In genomic region chr12:64403708-64404469, GRCh38 we compare ENCODE assay signal across 8 cellular contexts. TPM values are rescaled to one million over a fixed set of nuclear protein-coding genes. Genes with fewer than 3 reads are reported as not detected.
A peak's percentile ranks its signal among the peaks of the same experiment; 100 is the strongest.
DNase-seq lines count a peak whose midpoint lies in the region; ATAC-seq and TF ChIP-seq lines count a peak whose summit lies in the region.

A gene with protein sequence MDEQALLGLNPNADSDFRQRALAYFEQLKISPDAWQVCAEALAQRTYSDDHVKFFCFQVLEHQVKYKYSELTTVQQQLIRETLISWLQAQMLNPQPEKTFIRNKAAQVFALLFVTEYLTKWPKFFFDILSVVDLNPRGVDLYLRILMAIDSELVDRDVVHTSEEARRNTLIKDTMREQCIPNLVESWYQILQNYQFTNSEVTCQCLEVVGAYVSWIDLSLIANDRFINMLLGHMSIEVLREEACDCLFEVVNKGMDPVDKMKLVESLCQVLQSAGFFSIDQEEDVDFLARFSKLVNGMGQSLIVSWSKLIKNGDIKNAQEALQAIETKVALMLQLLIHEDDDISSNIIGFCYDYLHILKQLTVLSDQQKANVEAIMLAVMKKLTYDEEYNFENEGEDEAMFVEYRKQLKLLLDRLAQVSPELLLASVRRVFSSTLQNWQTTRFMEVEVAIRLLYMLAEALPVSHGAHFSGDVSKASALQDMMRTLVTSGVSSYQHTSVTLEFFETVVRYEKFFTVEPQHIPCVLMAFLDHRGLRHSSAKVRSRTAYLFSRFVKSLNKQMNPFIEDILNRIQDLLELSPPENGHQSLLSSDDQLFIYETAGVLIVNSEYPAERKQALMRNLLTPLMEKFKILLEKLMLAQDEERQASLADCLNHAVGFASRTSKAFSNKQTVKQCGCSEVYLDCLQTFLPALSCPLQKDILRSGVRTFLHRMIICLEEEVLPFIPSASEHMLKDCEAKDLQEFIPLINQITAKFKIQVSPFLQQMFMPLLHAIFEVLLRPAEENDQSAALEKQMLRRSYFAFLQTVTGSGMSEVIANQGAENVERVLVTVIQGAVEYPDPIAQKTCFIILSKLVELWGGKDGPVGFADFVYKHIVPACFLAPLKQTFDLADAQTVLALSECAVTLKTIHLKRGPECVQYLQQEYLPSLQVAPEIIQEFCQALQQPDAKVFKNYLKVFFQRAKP (plus strand): TSS chr12:64404392. CDS start chr12:64410036, 5,644 bp downstream.

- H2AFZ ChIP-seq in fibroblast of lung (ENCODE audit: low read length): peak within 1 kb of the TSS; percentile 73

- peak within 1 kb of the TSS; percentile 99 for H3K27ac ChIP-seq in fibroblast of lung (ENCODE audit: insufficient read depth, low read length)
- H3K27ac ChIP-seq in naive thymus-derived CD4-positive, alpha-beta T cell (ENCODE audit: low read depth, low read length): peak within 1 kb of the TSS; percentile 82

- peak; percentile 90 for ATAC-seq in activated T-helper 17 cell treated with anti-CD3 and anti-CD28 coated beads, Interleukin-2, amount 50 U/mL, for 72 hours (replicated peaks)
- peak; percentile 97 for ATAC-seq in naive thymus-derived CD4-positive, alpha-beta T cell

- no peaks in the 10 kb centered on the region for H4K20me1 ChIP-seq in fibroblast of lung (ENCODE audit: control insufficient read depth, extremely low read depth, insufficient read depth, low read length)

- H3K27me3 ChIP-seq in fibroblast of lung (ENCODE audit: control insufficient read depth, insufficient read depth, low read length): no peaks in the 10 kb centered on the region
- H3K27me3 ChIP-seq in naive thymus-derived CD4-positive, alpha-beta T cell (ENCODE audit: control insufficient read depth in 2 of 2, insufficient read depth in 2 of 2, low read length in 2 of 2): no peaks in the 10 kb centered on the region

- DNase-seq in EH (ENCODE audit: low read depth): peak; percentile 98
- DNase-seq in GOT3 (lab: John Stamatoyannopoulos, UW): peak; percentile 100
- DNase-seq in LHCN-M2 (ENCODE audit: low read depth): peak; percentile 97
- DNase-seq in RPMI7951 (ENCODE audit: low read depth): peak; percentile 95
- DNase-seq in fibroblast of lung (ENCODE audit: low read depth in 2 of 2): peak; percentile 97 to 98
- peak; percentile 85 to 94 (median 92) for DNase-seq in naive thymus-derived CD4-positive, alpha-beta T cell
- DNase-seq in stimulated activated naive CD4-positive, alpha-beta T cell (lab: John Stamatoyannopoulos, UW): peak; percentile 79 to 90 (median 87)

- H3K36me3 Mint-ChIP-seq in activated T-helper 17 cell treated with anti-CD3 and anti-CD28 coated beads, Interleukin-2, amount 50 U/mL, for 72 hours (ENCODE audit: low read depth): peaks cover 12% of the 10 kb centered on the region
- peaks cover 0 to 1% (median 0%) of the 10 kb centered on the region in 5 donors for H3K36me3 Mint-ChIP-seq in naive thymus-derived CD4-positive, alpha-beta T cell

- no peaks in the 10 kb centered on the region for H3K9me3 Mint-ChIP-seq in activated T-helper 17 cell treated with anti-CD3 and anti-CD28 coated beads, Interleukin-2, amount 50 U/mL, for 72 hours
- no peaks in the 10 kb centered on the region for H3K9me3 Mint-ChIP-seq in naive thymus-derived CD4-positive, alpha-beta T cell

- H3K27ac Mint-ChIP-seq in activated T-helper 17 cell treated with anti-CD3 and anti-CD28 coated beads, Interleukin-2, amount 50 U/mL, for 72 hours: peak within 1 kb of the TSS; percentile 91
- peak within 1 kb of the TSS; percentile 84 to 98 (median 95) for H3K27ac Mint-ChIP-seq in naive thymus-derived CD4-positive, alpha-beta T cell

- H3K4me3 Mint-ChIP-seq in activated T-helper 17 cell treated with anti-CD3 and anti-CD28 coated beads, Interleukin-2, amount 50 U/mL, for 72 hours: peak within 1 kb of the TSS; percentile 90
- H3K4me3 Mint-ChIP-seq in naive thymus-derived CD4-positive, alpha-beta T cell: peak within 1 kb of the TSS; percentile 90 to 99 (median 96)

- H3K4me3 ChIP-seq in fibroblast of lung (replicated peaks in 1 of 4; ENCODE audit: control extremely low read depth in 1 of 4, insufficient read depth in 1 of 4, low read depth in 3 of 4, low read length in 4 of 4): peak within 1 kb of the TSS; percentile 61 to 98 (median 92)
- peak within 1 kb of the TSS; percentile 81 for H3K4me3 ChIP-seq in naive thymus-derived CD4-positive, alpha-beta T cell (ENCODE audit: low read length)

- H3K4me2 ChIP-seq in fibroblast of lung (ENCODE audit: extremely low read depth, insufficient read depth, low read length): peak within 1 kb of the TSS; percentile 76

- intact Hi-C loops in naive thymus-derived CD4-positive, alpha-beta T cell (cut with micrococcal nuclease): loop anchor here (1.0 to 10.0 kb wide), 15 partner anchors 14 to 1901 kb away; partner anchors contain the start of genes KICS2 (in 2 of the 2), LEMD3 (in 2 of the 2), LLPH (in 2 of the 2) and TBK1 (in 2 of the 2)

- POLR2A ChIA-PET in naive thymus-derived CD4-positive, alpha-beta T cell (lab: Charles Lee): interaction anchor here (0.5 to 2.7 kb wide), 9 partner anchors 14 to 623 kb away, joined by 3 to 7 read pairs (median 3); partner anchors contain the start of gene KICS2

- H3K9ac ChIP-seq in fibroblast of lung (ENCODE audit: insufficient read depth, low read length): peak within 1 kb of the TSS; percentile 98

- peaks cover 10% of the 10 kb centered on the region for H3K4me1 Mint-ChIP-seq in activated T-helper 17 cell treated with anti-CD3 and anti-CD28 coated beads, Interleukin-2, amount 50 U/mL, for 72 hours
- peaks cover 8 to 41% (median 25%) of the 10 kb centered on the region in 7 donors for H3K4me1 Mint-ChIP-seq in naive thymus-derived CD4-positive, alpha-beta T cell

- no peaks in the 10 kb centered on the region for H3K9me3 ChIP-seq in fibroblast of lung (ENCODE audit: control insufficient read depth, insufficient read depth, low read depth, low read length)
- no peaks in the 10 kb centered on the region for H3K9me3 ChIP-seq in naive thymus-derived CD4-positive, alpha-beta T cell (ENCODE audit: control insufficient read depth in 2 of 3, low read length in 3 of 3)

- TF ChIP-seq CTCF in fibroblast of lung (conservative IDR thresholded peaks at IDR 0.05 in 1 of 2, IDR thresholded peaks at IDR 0.05 in 1 of 2; ENCODE audit: low read depth in 1 of 2, low read length in 2 of 2): no peak

- peaks cover 2% of the 10 kb centered on the region for H3K4me1 ChIP-seq in fibroblast of lung (ENCODE audit: control insufficient read depth, extremely low read depth, insufficient read depth, low read length)
- H3K4me1 ChIP-seq in naive thymus-derived CD4-positive, alpha-beta T cell (ENCODE audit: control insufficient read depth in 2 of 2, insufficient read depth in 2 of 2, low read length in 2 of 2): peaks cover 0 to 8% of the 10 kb centered on the region in 2 donors

- CTCF ChIA-PET in naive thymus-derived CD4-positive, alpha-beta T cell (lab: Charles Lee): interaction anchor here (0.8 to 1.3 kb wide), 3 partner anchors 19 to 394 kb away, joined by 3 read pairs; no protein-coding TSS in a partner anchor

- no peaks in the 10 kb centered on the region for H3K36me3 ChIP-seq in fibroblast of lung (ENCODE audit: control insufficient read depth, insufficient read depth, low read length)
- H3K36me3 ChIP-seq in naive thymus-derived CD4-positive, alpha-beta T cell (ENCODE audit: control insufficient read depth in 2 of 3, insufficient read depth in 3 of 3, low read length in 3 of 3): peaks cover 0 to 6% (median 0%) of the 10 kb centered on the region in 3 experiments

- H3K27me3 Mint-ChIP-seq in activated T-helper 17 cell treated with anti-CD3 and anti-CD28 coated beads, Interleukin-2, amount 50 U/mL, for 72 hours: no peaks in the 10 kb centered on the region
- no peaks in the 10 kb centered on the region for H3K27me3 Mint-ChIP-seq in naive thymus-derived CD4-positive, alpha-beta T cell

- H3K79me2 ChIP-seq in fibroblast of lung (ENCODE audit: control insufficient read depth, insufficient read depth, low read length): peaks cover 38% of the 10 kb centered on the region

RNA-seq across cellular contexts. Expression of the gene that starts here (rescaled TPM):
- total RNA-seq in LHCN-M2 (2014; rRNA removed): 72.3 and 72.8 TPM in 2 replicates
- 19.4 TPM for polyA plus RNA-seq in LHCN-M2 (2012)
- 63.8 and 74.0 TPM in 2 replicates for total RNA-seq in RPMI7951 (2014; rRNA removed; shearing (Covaris generic))
- 100 to 1,000 TPM in 1 of 2 donors, 10 to 100 TPM in 1; 72.7 to 131 TPM for total RNA-seq in activated T-helper 17 cell treated with anti-CD3 and anti-CD28 coated beads, Interleukin-2, amount 50 U/mL, for 72 hours
- 203 and 205 TPM in 2 replicates for total RNA-seq in fibroblast of lung
- polyA plus RNA-seq in fibroblast of lung: 67.0 and 92.6 TPM in 2 replicates
- polyA plus RNA-seq in fibroblast of lung (2012): 46.8 and 60.1 TPM in 2 replicates
- polyA minus RNA-seq in fibroblast of lung (ENCODE audit: low replicate concordance): 17.6 and 20.8 TPM in 2 replicates
- total RNA-seq in naive thymus-derived CD4-positive, alpha-beta T cell: 100 to 1,000 TPM in 1 of 5 experiments, 10 to 100 TPM in 4; 46.6 to 118 (median 75.1) TPM
- 10 to 100 TPM; 24.8 to 34.1 TPM for polyA plus RNA-seq in naive thymus-derived CD4-positive, alpha-beta T cell

Comparison
In these comparisons a context has a peak if more than half of its experiments do, and no peak if none do; other contexts are left out.
1. Peak in every context shown above with its lines: DNase-seq, ATAC-seq, H3K4me3 ChIP-seq and H3K27ac ChIP-seq.